Comparison of ENCODE assay signal across 8 cellular contexts in the genomic region with DNA sequence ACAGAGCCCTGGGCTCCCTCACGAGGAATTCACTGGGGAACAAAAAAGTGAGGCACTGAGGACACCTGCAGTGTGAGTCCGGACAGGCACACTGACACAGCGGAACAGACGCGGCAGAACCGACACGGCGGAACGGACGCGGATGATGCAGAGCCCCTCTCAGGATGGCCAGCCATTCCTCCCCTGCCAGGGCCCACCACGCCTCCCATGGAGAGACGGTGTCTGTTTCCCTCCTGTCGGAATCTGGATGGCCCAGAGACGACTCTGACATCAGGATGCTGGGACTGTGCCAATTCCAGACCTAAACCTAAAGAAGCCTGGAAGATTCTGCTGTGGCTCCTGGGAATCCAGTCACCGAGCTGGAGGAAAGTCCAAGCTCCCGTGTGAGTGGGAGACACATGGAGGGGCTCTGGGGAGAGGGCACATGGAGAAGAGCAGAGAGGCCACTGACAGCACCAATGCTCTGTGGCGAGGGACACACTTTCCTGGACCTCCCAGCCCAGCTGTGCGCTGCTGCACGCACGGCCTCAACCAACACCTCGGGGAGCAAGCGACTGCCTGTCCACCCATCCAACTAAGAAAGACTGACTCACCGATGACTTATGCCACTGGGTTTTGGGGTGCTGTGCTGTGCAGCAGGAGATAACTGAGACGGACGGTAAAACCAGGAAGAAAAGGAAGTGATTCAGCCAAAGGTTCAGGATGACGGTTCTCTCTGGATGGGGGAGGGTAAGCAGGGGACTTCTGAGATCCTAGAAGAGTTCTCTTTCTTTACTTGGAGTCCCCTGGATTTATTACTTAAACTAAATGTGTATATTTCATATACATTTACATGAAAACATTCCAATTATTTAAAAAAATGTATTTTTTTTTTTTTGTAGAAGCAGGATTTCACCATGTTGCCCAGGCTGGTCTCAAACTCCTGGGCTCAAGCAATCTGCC.
A peak's percentile ranks its signal among the peaks of the same experiment; 100 is the strongest.
DNase-seq lines count a peak whose midpoint lies in the region; ATAC-seq and TF ChIP-seq lines count a peak whose summit lies in the region.

No MANE protein-coding gene starts in this region.

- peak; percentile 46 for DNase-seq in ELF-1 (ENCODE audit: low read depth, low spot score)
- peak; percentile 4 for DNase-seq in OCI-M2 (lab: John Stamatoyannopoulos, UW; ENCODE audit: unreplicated experiment)
- no peak for DNase-seq in coronary artery (ENCODE audit: low spot score)
- no peak for DNase-seq in inferior parietal cortex (ENCODE audit: extremely low spot score)
- no peak for DNase-seq in RPMI8226

- H3K9ac ChIP-seq in parathyroid adenoma = no peak overlapping the region

- ATAC-seq in HG03139 (IDR thresholded peaks at IDR 0.05; ENCODE audit: unreplicated experiment) (no peak), GM21737 (IDR thresholded peaks at IDR 0.05; ENCODE audit: unreplicated experiment) (no peak)

- H2AFZ ChIP-seq in parathyroid adenoma = no peak overlapping the region

- no peaks in the 10 kb centered on the region for H3K9me3 ChIP-seq in parathyroid adenoma (ENCODE audit: control insufficient read depth, low read length)

- H3K4me2 ChIP-seq in parathyroid adenoma (ENCODE audit: low read length) = no peak overlapping the region

- H3K36me3 ChIP-seq in parathyroid adenoma (ENCODE audit: control insufficient read depth, insufficient read depth, low read length) = no peaks in the 10 kb centered on the region

- no peak for TF ChIP-seq CTCF in coronary artery (IDR thresholded peaks at IDR 0.05)
- no peak for TF ChIP-seq CTCF in parathyroid adenoma (IDR thresholded peaks at IDR 0.05)

- no peaks in the 10 kb centered on the region for H3K27me3 ChIP-seq in parathyroid adenoma (ENCODE audit: control insufficient read depth, insufficient read depth, low read length)

- H3K79me2 ChIP-seq in parathyroid adenoma = peaks cover 12% of the 10 kb centered on the region

- H3K4me3 ChIP-seq in coronary artery (no peak overlapping the region), parathyroid adenoma (ENCODE audit: low read depth, low read length) (no peak overlapping the region)

- peaks cover 9% of the 10 kb centered on the region for H3K4me1 ChIP-seq in parathyroid adenoma

- H3K27ac ChIP-seq in coronary artery (peak overlapping the region; percentile 93 to 95), parathyroid adenoma (peak overlapping the region; percentile 41)

Comparison
In these comparisons a context has a peak if more than half of its experiments do, and no peak if none do; other contexts are left out.
1. DNase-seq: peak in ELF-1 (single experiment) and OCI-M2 (single experiment); none in coronary artery (single experiment), inferior parietal cortex (single experiment) and RPMI8226 (single experiment).